1 cellular context compared by ENCODE assay signal in the genomic region with DNA sequence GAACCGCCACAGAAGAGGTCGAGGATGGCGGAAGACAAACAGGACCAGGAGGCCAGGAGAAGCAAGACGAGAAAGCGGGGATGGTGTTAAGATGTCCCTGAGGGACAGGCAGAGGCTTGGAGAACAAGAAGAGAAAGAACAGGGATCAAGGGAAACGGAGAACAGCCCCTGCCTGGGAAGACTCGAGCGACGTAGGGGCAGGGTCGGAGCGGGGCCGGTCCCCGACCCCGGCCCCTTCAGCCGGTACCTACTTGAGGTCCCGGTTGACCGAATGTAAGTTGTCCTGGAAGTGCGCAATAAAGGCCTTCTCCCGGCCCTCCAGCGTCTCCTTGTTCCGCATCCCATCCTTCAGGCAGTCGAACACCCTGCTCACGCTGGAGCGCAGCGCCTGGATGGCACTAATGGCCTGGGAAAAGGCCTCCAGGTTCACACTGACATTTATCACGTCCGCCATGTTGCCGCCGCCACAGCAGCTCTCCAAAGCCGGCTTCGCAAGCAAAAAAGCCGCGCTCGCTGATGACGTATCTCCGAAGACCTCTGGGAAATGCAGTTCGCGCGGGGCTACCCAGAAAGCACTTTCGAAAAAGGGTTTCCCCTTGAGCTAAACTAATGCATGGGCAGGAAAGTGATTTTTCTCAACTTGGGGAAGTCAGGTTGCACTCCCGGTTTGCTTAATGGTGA.
TF ChIP-seq lines count a peak whose summit lies in the region.

A gene with protein sequence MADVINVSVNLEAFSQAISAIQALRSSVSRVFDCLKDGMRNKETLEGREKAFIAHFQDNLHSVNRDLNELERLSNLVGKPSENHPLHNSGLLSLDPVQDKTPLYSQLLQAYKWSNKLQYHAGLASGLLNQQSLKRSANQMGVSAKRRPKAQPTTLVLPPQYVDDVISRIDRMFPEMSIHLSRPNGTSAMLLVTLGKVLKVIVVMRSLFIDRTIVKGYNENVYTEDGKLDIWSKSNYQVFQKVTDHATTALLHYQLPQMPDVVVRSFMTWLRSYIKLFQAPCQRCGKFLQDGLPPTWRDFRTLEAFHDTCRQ (minus strand): TSS at position 477 of the 681 bp plus-strand sequence. CDS start 23 bp downstream, at position 454.

TF ChIP-seq in K562, 482 proteins besides CTCF, POLR2A, EP300 and RAD21 (continued from another document and continues in another):
- TF ChIP-seq, protein P1, sequence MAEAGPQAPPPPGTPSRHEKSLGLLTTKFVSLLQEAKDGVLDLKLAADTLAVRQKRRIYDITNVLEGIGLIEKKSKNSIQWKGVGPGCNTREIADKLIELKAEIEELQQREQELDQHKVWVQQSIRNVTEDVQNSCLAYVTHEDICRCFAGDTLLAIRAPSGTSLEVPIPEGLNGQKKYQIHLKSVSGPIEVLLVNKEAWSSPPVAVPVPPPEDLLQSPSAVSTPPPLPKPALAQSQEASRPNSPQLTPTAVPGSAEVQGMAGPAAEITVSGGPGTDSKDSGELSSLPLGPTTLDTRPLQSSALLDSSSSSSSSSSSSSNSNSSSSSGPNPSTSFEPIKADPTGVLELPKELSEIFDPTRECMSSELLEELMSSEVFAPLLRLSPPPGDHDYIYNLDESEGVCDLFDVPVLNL (CRISPR knock-in tag; IDR thresholded peaks at IDR 0.05; ENCODE audit: low read depth) = no peak
- TF ChIP-seq U2AF1 (optimal IDR thresholded peaks at IDR 0.05; ENCODE audit: low read depth, low read length) (no peak), TFAM (CRISPR knock-in tag; conservative IDR thresholded peaks at IDR 0.05) (no peak), MEF2D (tag; conservative IDR thresholded peaks at IDR 0.05; ENCODE audit: low read depth) (no peak), SMAD4 (CRISPR knock-in tag; conservative IDR thresholded peaks at IDR 0.05) (no peak), NCOA4 (IDR thresholded peaks at IDR 0.05; ENCODE audit: partially characterized antibody) (no peak), ZNF644 (tag; IDR thresholded peaks at IDR 0.05; ENCODE audit: low read depth) (peak; percentile 65; the same call in 1 of the 2 replicates), YY1 (IDR thresholded peaks at IDR 0.05; ENCODE audit: borderline replicate concordance in 1 of 3, control insufficient read depth in 1 of 3, extremely low read depth in 1 of 3, insufficient read depth in 3 of 3, insufficient read length in 1 of 3, insufficient replicate concordance in 2 of 3, low read depth in 1 of 3, low read length in 2 of 3) (peak; percentile 63 to 90 (median 90)), RFX1 (IDR thresholded peaks at IDR 0.05) (no peak), POLR2G (IDR thresholded peaks at IDR 0.05; ENCODE audit: low read depth, low read length) (peak; percentile 79), NR3C1 (CRISPR knock-in tag; IDR thresholded peaks at IDR 0.05) (no peak), ZNF76 (CRISPR knock-in tag; IDR thresholded peaks at IDR 0.05; ENCODE audit: borderline replicate concordance) (no peak), EP400 (IDR thresholded peaks at IDR 0.05) (peak; percentile 41; the same call in 1 of the 2 replicates), PML (IDR thresholded peaks at IDR 0.05; ENCODE audit: low read length) (peak; percentile 46; the same call in 1 of the 2 replicates), CBX3 (IDR thresholded peaks at IDR 0.05; ENCODE audit: borderline replicate concordance in 1 of 2, low read length in 2 of 2) (0 out of 3 replicates have a peak, but pooled peaks of 1 of the 2 experiments have one; percentile 44), RB1 (IDR thresholded peaks at IDR 0.05; ENCODE audit: low read depth) (0 out of 2 replicates have a peak, but pooled peaks have one; percentile 32), KDM5B (IDR thresholded peaks at IDR 0.05; ENCODE audit: insufficient replicate concordance, low read depth, low read length) (peak; percentile 30), SP1 (CRISPR knock-in tag; IDR thresholded peaks at IDR 0.05) (0 out of 2 replicates have a peak, but pooled peaks have one; percentile 24), RBFOX2 (IDR thresholded peaks at IDR 0.05; ENCODE audit: low read depth, low read length) (peak; percentile 79), WHSC1 (IDR thresholded peaks at IDR 0.05; ENCODE audit: low read length) (no peak), RBM14 (IDR thresholded peaks at IDR 0.05; ENCODE audit: borderline replicate concordance, insufficient read depth, low read depth, low read length) (no peak), NFE2 (IDR thresholded peaks at IDR 0.05; ENCODE audit: low read depth) (no peak)
- TF ChIP-seq, protein P2, sequence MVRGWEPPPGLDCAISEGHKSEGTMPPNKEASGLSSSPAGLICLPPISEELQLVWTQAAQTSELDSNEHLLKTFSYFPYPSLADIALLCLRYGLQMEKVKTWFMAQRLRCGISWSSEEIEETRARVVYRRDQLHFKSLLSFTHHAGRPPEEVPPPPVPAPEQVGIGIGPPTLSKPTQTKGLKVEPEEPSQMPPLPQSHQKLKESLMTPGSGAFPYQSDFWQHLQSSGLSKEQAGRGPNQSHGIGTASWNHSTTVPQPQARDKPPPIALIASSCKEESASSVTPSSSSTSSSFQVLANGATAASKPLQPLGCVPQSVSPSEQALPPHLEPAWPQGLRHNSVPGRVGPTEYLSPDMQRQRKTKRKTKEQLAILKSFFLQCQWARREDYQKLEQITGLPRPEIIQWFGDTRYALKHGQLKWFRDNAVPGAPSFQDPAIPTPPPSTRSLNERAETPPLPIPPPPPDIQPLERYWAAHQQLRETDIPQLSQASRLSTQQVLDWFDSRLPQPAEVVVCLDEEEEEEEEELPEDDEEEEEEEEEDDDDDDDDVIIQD (CRISPR knock-in tag; IDR thresholded peaks at IDR 0.05) = no peak
- TF ChIP-seq, protein P3, sequence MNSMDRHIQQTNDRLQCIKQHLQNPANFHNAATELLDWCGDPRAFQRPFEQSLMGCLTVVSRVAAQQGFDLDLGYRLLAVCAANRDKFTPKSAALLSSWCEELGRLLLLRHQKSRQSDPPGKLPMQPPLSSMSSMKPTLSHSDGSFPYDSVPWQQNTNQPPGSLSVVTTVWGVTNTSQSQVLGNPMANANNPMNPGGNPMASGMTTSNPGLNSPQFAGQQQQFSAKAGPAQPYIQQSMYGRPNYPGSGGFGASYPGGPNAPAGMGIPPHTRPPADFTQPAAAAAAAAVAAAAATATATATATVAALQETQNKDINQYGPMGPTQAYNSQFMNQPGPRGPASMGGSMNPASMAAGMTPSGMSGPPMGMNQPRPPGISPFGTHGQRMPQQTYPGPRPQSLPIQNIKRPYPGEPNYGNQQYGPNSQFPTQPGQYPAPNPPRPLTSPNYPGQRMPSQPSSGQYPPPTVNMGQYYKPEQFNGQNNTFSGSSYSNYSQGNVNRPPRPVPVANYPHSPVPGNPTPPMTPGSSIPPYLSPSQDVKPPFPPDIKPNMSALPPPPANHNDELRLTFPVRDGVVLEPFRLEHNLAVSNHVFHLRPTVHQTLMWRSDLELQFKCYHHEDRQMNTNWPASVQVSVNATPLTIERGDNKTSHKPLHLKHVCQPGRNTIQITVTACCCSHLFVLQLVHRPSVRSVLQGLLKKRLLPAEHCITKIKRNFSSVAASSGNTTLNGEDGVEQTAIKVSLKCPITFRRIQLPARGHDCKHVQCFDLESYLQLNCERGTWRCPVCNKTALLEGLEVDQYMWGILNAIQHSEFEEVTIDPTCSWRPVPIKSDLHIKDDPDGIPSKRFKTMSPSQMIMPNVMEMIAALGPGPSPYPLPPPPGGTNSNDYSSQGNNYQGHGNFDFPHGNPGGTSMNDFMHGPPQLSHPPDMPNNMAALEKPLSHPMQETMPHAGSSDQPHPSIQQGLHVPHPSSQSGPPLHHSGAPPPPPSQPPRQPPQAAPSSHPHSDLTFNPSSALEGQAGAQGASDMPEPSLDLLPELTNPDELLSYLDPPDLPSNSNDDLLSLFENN (IDR thresholded peaks at IDR 0.05; ENCODE audit: low read depth in 2 of 2, low read length in 2 of 2) = no peak
- TF ChIP-seq, protein P4, sequence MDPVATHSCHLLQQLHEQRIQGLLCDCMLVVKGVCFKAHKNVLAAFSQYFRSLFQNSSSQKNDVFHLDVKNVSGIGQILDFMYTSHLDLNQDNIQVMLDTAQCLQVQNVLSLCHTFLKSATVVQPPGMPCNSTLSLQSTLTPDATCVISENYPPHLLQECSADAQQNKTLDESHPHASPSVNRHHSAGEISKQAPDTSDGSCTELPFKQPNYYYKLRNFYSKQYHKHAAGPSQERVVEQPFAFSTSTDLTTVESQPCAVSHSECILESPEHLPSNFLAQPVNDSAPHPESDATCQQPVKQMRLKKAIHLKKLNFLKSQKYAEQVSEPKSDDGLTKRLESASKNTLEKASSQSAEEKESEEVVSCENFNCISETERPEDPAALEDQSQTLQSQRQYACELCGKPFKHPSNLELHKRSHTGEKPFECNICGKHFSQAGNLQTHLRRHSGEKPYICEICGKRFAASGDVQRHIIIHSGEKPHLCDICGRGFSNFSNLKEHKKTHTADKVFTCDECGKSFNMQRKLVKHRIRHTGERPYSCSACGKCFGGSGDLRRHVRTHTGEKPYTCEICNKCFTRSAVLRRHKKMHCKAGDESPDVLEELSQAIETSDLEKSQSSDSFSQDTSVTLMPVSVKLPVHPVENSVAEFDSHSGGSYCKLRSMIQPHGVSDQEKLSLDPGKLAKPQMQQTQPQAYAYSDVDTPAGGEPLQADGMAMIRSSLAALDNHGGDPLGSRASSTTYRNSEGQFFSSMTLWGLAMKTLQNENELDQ (CRISPR knock-in tag; IDR thresholded peaks at IDR 0.05; ENCODE audit: borderline replicate concordance) = no peak
- TF ChIP-seq, protein P5, sequence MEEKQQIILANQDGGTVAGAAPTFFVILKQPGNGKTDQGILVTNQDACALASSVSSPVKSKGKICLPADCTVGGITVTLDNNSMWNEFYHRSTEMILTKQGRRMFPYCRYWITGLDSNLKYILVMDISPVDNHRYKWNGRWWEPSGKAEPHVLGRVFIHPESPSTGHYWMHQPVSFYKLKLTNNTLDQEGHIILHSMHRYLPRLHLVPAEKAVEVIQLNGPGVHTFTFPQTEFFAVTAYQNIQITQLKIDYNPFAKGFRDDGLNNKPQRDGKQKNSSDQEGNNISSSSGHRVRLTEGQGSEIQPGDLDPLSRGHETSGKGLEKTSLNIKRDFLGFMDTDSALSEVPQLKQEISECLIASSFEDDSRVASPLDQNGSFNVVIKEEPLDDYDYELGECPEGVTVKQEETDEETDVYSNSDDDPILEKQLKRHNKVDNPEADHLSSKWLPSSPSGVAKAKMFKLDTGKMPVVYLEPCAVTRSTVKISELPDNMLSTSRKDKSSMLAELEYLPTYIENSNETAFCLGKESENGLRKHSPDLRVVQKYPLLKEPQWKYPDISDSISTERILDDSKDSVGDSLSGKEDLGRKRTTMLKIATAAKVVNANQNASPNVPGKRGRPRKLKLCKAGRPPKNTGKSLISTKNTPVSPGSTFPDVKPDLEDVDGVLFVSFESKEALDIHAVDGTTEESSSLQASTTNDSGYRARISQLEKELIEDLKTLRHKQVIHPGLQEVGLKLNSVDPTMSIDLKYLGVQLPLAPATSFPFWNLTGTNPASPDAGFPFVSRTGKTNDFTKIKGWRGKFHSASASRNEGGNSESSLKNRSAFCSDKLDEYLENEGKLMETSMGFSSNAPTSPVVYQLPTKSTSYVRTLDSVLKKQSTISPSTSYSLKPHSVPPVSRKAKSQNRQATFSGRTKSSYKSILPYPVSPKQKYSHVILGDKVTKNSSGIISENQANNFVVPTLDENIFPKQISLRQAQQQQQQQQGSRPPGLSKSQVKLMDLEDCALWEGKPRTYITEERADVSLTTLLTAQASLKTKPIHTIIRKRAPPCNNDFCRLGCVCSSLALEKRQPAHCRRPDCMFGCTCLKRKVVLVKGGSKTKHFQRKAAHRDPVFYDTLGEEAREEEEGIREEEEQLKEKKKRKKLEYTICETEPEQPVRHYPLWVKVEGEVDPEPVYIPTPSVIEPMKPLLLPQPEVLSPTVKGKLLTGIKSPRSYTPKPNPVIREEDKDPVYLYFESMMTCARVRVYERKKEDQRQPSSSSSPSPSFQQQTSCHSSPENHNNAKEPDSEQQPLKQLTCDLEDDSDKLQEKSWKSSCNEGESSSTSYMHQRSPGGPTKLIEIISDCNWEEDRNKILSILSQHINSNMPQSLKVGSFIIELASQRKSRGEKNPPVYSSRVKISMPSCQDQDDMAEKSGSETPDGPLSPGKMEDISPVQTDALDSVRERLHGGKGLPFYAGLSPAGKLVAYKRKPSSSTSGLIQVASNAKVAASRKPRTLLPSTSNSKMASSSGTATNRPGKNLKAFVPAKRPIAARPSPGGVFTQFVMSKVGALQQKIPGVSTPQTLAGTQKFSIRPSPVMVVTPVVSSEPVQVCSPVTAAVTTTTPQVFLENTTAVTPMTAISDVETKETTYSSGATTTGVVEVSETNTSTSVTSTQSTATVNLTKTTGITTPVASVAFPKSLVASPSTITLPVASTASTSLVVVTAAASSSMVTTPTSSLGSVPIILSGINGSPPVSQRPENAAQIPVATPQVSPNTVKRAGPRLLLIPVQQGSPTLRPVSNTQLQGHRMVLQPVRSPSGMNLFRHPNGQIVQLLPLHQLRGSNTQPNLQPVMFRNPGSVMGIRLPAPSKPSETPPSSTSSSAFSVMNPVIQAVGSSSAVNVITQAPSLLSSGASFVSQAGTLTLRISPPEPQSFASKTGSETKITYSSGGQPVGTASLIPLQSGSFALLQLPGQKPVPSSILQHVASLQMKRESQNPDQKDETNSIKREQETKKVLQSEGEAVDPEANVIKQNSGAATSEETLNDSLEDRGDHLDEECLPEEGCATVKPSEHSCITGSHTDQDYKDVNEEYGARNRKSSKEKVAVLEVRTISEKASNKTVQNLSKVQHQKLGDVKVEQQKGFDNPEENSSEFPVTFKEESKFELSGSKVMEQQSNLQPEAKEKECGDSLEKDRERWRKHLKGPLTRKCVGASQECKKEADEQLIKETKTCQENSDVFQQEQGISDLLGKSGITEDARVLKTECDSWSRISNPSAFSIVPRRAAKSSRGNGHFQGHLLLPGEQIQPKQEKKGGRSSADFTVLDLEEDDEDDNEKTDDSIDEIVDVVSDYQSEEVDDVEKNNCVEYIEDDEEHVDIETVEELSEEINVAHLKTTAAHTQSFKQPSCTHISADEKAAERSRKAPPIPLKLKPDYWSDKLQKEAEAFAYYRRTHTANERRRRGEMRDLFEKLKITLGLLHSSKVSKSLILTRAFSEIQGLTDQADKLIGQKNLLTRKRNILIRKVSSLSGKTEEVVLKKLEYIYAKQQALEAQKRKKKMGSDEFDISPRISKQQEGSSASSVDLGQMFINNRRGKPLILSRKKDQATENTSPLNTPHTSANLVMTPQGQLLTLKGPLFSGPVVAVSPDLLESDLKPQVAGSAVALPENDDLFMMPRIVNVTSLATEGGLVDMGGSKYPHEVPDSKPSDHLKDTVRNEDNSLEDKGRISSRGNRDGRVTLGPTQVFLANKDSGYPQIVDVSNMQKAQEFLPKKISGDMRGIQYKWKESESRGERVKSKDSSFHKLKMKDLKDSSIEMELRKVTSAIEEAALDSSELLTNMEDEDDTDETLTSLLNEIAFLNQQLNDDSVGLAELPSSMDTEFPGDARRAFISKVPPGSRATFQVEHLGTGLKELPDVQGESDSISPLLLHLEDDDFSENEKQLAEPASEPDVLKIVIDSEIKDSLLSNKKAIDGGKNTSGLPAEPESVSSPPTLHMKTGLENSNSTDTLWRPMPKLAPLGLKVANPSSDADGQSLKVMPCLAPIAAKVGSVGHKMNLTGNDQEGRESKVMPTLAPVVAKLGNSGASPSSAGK (IDR thresholded peaks at IDR 0.05) = no peak
- TF ChIP-seq, protein P6, sequence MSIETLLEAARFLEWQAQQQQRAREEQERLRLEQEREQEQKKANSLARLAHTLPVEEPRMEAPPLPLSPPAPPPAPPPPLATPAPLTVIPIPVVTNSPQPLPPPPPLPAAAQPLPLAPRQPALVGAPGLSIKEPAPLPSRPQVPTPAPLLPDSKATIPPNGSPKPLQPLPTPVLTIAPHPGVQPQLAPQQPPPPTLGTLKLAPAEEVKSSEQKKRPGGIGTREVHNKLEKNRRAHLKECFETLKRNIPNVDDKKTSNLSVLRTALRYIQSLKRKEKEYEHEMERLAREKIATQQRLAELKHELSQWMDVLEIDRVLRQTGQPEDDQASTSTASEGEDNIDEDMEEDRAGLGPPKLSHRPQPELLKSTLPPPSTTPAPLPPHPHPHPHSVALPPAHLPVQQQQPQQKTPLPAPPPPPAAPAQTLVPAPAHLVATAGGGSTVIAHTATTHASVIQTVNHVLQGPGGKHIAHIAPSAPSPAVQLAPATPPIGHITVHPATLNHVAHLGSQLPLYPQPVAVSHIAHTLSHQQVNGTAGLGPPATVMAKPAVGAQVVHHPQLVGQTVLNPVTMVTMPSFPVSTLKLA (conservative IDR thresholded peaks at IDR 0.05) = peak; percentile 37 to 82; a peak in 3 of 4 replicates
